ENCODE assay signal across 10 cellular contexts in the genomic region with DNA sequence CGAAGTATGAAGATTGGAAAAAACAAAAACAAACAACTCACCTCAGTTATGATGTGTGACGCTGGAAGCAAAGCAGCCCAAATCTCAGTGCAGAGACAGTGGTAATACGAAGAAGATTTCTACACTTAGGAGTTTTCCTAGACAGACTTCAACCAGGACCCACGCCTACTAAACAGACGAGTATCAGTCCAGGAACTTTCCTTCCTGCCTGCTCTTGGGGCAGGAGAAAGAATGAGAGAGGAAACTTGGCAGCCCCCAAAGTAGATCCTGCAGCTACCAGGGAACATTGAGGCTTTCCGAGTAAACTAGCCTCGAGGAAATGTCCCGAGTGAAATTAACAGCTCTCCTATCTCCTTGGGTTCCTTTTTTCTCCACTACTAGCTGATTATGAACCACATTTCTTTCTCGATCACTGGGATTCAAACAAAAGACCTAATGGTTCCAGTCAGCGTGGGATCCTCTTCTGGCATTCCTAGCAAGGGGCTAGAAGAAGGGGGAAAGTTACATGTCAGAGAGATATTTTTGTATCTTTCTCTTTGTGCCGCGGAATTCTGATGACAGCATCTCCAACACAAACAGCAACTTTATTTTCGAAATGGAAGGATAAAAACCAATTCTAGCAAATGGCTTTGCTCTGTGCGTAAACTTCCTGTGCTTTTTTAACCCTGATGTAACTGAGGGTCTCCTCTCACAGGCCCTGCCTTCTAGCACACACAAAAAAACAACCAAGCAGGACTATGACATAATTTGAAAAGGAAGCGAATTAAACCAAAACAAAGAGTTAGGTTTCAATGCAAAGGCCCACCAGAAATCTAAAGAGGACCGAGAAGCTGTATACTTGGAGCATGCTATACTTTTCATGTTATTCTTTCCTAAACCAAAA. TPM values are rescaled to one million over a fixed set of nuclear protein-coding genes. Genes with fewer than 3 reads are reported as not detected.
DNase-seq lines count a peak whose midpoint lies in the region; ATAC-seq and TF ChIP-seq lines count a peak whose summit lies in the region.
"Had no signal": no experiment of that assay in that cellular context is flagged by ENCODE, and none has a peak within 500 bp of the region (broad histone marks: within the 10 kb centered on the region; RNA-seq: fewer than 3 reads in every experiment).

No MANE protein-coding gene starts in this region.

- H3K36me3 ChIP-seq in ascending aorta (no peaks in the 10 kb centered on the region), skeletal muscle satellite cell (ENCODE audit: insufficient read depth, low read length) (no peaks in the 10 kb centered on the region)

- no peak overlapping the region for H4K5ac ChIP-seq in H9 (ENCODE audit: insufficient read length, low read depth, low read length)

- no peak overlapping the region for H4K8ac ChIP-seq in H9 (replicated peaks; ENCODE audit: insufficient read length, low read depth, low read length)

- TF ChIP-seq CTCF in H9 (conservative IDR thresholded peaks at IDR 0.05): no peak
- no peak for TF ChIP-seq CTCF in ascending aorta (IDR thresholded peaks at IDR 0.05)

- whole genome bisulfite sequencing in H9 (ENCODE audit: extremely low coverage, insufficient read length, low lambda C conversion rate): no CpG with 5 or more reads among the region's 16 CpGs

- H2BK5ac ChIP-seq in H9 (ENCODE audit: insufficient read length, low read length): no peak overlapping the region

- no peak overlapping the region for H3K14ac ChIP-seq in H9 (ENCODE audit: insufficient read depth, low read length)

- H3K27ac Mint-ChIP-seq in H9 (peak overlapping the region in 1 of 3 experiments; percentile 10; a peak in 1 of 7 replicates), immature natural killer cell (peak overlapping the region; percentile 10 to 89 (median 76))

- no peak overlapping the region for H3T11ph ChIP-seq in H9 (ENCODE audit: low read length)

- H3K4me2 ChIP-seq in H9 (ENCODE audit: insufficient read depth, insufficient read length, low read length): no peak overlapping the region
- H3K4me2 ChIP-seq in skeletal muscle satellite cell (ENCODE audit: low read length): peak overlapping the region; percentile 83

- peak overlapping the region; percentile 76 for H2AFZ ChIP-seq in H9 (ENCODE audit: low read length)

- H3K27me3 Mint-ChIP-seq in H9 (ENCODE audit: low read depth) (no peaks in the 10 kb centered on the region), immature natural killer cell (ENCODE audit: low read depth in 3 of 3) (peaks cover 0 to 5% (median 4%) of the 10 kb centered on the region in 3 donors)

- H3K9me3 ChIP-seq in H9 (ENCODE audit: control insufficient read depth, low read depth, low read length) (no peaks in the 10 kb centered on the region), ascending aorta (no peaks in the 10 kb centered on the region), skeletal muscle satellite cell (replicated peaks; ENCODE audit: low read length) (no peaks in the 10 kb centered on the region)

- H3K9ac ChIP-seq in H9 (ENCODE audit: extremely low read depth, insufficient read length, low read length) (no peak overlapping the region), skeletal muscle satellite cell (ENCODE audit: low read depth, low read length) (peak overlapping the region; percentile 72)

- no peaks in the 10 kb centered on the region; the same call in 1 of the 2 replicates for H3K4me1 ChIP-seq in H9 (ENCODE audit: insufficient read depth, low read length)
- peaks cover 0 to 7% of the 10 kb centered on the region in 2 donors for H3K4me1 ChIP-seq in ascending aorta
- H3K4me1 ChIP-seq in skeletal muscle satellite cell (ENCODE audit: control insufficient read depth, insufficient read depth, low read length): peaks cover 12% of the 10 kb centered on the region

- intact Hi-C loops in ascending aorta (cut with DNase I): no loop called here

- H3K27me3 ChIP-seq in H9 (ENCODE audit: insufficient read depth, low read length): no peaks in the 10 kb centered on the region
- H3K27me3 ChIP-seq in ascending aorta: no peaks in the 10 kb centered on the region
- H3K27me3 ChIP-seq in skeletal muscle satellite cell (ENCODE audit: control insufficient read depth, insufficient read depth, low read length): no peaks in the 10 kb centered on the region

- peaks cover 3 to 7% (median 3%) of the 10 kb centered on the region in 3 experiments; a peak in 4 of 7 replicates for H3K36me3 Mint-ChIP-seq in H9 (ENCODE audit: insufficient read depth in 1 of 3, low read depth in 3 of 3)
- peaks cover 0 to 3% (median 0%) of the 10 kb centered on the region in 3 donors for H3K36me3 Mint-ChIP-seq in immature natural killer cell

- no peak overlapping the region for H3K23ac ChIP-seq in H9 (ENCODE audit: insufficient read length, low read depth, low read length)

- peak overlapping the region; percentile 49 to 62 for H3K4me3 ChIP-seq in ascending aorta
- peak overlapping the region; percentile 62 for H3K4me3 ChIP-seq in skeletal muscle satellite cell (ENCODE audit: low read length)

- H2BK120ac ChIP-seq in H9 (ENCODE audit: low read depth, low read length, poor library complexity, severe bottlenecking): no peak overlapping the region

- H3K56ac ChIP-seq in H9 (ENCODE audit: insufficient read length, low read depth, low read length): no peak overlapping the region

- H2AK5ac ChIP-seq in H9 (ENCODE audit: insufficient read length, low read length): no peak overlapping the region

- H4K20me1 ChIP-seq in H9 (ENCODE audit: control insufficient read depth, insufficient read depth, insufficient read length): no peaks in the 10 kb centered on the region

- no peak for DNase-seq in H9
- no peak for DNase-seq in ascending aorta (ENCODE audit: low spot score in 2 of 2)
- DNase-seq in immature natural killer cell: peak in 2 of 3 donors; percentile 13 to 27
- DNase-seq in cerebellum (ENCODE audit: low spot score): no peak
- DNase-seq in NCI-H446 (lab: John Stamatoyannopoulos, UW): no peak
- DNase-seq in activated CD4-positive, alpha-beta T cell treated with anti-CD3 and anti-CD28 coated beads, Interleukin-2, amount 50 U/mL, for 4 hours: no peak
- DNase-seq: amniotic stem cell, SHP77 had no signal

- no peak overlapping the region for H3K4ac ChIP-seq in H9 (ENCODE audit: low read depth, low read length)

- H3K79me2 ChIP-seq in H9 (ENCODE audit: insufficient read depth, low read length): no peaks in the 10 kb centered on the region

- H4K91ac ChIP-seq in H9 (ENCODE audit: insufficient read length, low read depth, low read length): no peak overlapping the region

- H3K4me3 Mint-ChIP-seq in H9: no peak overlapping the region
- peak overlapping the region; percentile 52 to 83 (median 73) for H3K4me3 Mint-ChIP-seq in immature natural killer cell

- peak overlapping the region; percentile 20 for H3K27ac ChIP-seq in H9 (ENCODE audit: insufficient read length, low read depth, low read length)
- H3K27ac ChIP-seq in ascending aorta: peak overlapping the region; percentile 65 to 78

- H3K9me3 Mint-ChIP-seq in H9 (peaks cover 0 to 9% of the 10 kb centered on the region in 2 experiments; a peak in 3 of 5 replicates), immature natural killer cell (peaks cover 0 to 6% (median 0%) of the 10 kb centered on the region in 6 donors)

- H3K18ac ChIP-seq in H9 (ENCODE audit: insufficient read length, low read depth, low read length): no peak overlapping the region

- H3K79me1 ChIP-seq in H9 (ENCODE audit: insufficient read depth, low read depth, low read length, poor library complexity, severe bottlenecking): no peaks in the 10 kb centered on the region

- H3K4me1 Mint-ChIP-seq in H9: peaks cover 0 to 9% of the 10 kb centered on the region in 2 experiments; a peak in 3 of 4 replicates
- peaks cover 2 to 16% of the 10 kb centered on the region in 2 donors for H3K4me1 Mint-ChIP-seq in immature natural killer cell

- H2BK15ac ChIP-seq in H9 (ENCODE audit: low read depth, low read length): no peak overlapping the region

- ATAC-seq in HG03175 (IDR thresholded peaks at IDR 0.05; ENCODE audit: unreplicated experiment): no peak

- H2BK20ac ChIP-seq in H9 (ENCODE audit: low read depth, low read length, poor library complexity, severe bottlenecking): no peak overlapping the region

- no peaks in the 10 kb centered on the region for H3K23me2 ChIP-seq in H9 (ENCODE audit: insufficient read length, low read depth, low read length, poor library complexity, severe bottlenecking)

- H2BK12ac ChIP-seq in H9 (ENCODE audit: insufficient read length, low read depth, low read length): no peak overlapping the region

RNA-seq across cellular contexts. Expression of gene PPM1K, which starts 53.2 kb away (rescaled TPM):
- total RNA-seq in H9 (2021) (10.2 and 10.4 TPM in 2 replicates), ascending aorta (17.0 TPM), cerebellum (90.6 TPM)
- polyA plus RNA-seq in immature natural killer cell: 10 to 100 TPM; 25.5 to 57.1 (median 55.5) TPM
- total RNA-seq in skeletal muscle satellite cell (2012; rRNA removed): 9.0 and 9.6 TPM in 2 replicates

Comparison
In these comparisons a context has a peak if more than half of its experiments do, and no peak if none do; other contexts are left out.
1. DNase-seq: peak in immature natural killer cell (2 of 3); none in H9 (single experiment), ascending aorta (0 of 2), cerebellum (single experiment), NCI-H446 (0 of 2) and activated CD4-positive, alpha-beta T cell treated with anti-CD3 and anti-CD28 coated beads, Interleukin-2, amount 50 U/mL, for 4 hours (0 of 2).
2. H3K4me3 Mint-ChIP-seq: peak in immature natural killer cell (5 of 5); none in H9 (0 of 2).